Comparison of ENCODE assay signal across 40 cellular contexts in genomic region chr11:30109774-30110173, GRCh38.
"Had no signal": no experiment of that assay in that cellular context is flagged by ENCODE, and none has a peak within 500 bp of the region (broad histone marks: within the 10 kb centered on the region; RNA-seq: fewer than 3 reads in every experiment).

No MANE protein-coding gene starts in this region.

- H3K36me3 Mint-ChIP-seq: activated naive CD4-positive, alpha-beta T cell treated with anti-CD3 and anti-CD28 coated beads, Interleukin-2, amount 10 ng/mL, durations not matched to agents 7 days and 5 days; activated naive CD4-positive, alpha-beta T cell treated with anti-CD3 and anti-CD28 coated beads, Interleukin-2, amount 50 U/mL, for 24 hours; activated naive CD8-positive, alpha-beta T cell; activated naive CD8-positive, alpha-beta T cell treated with anti-CD3 and anti-CD28 coated beads for 36 hours; activated naive CD8-positive, alpha-beta T cell treated with anti-CD3 and anti-CD28 coated beads, Interleukin-2, amount 10 ng/mL, durations not matched to agents 7 days and 5 days; brain had no signal

- H3K9me3 Mint-ChIP-seq: activated naive CD4-positive, alpha-beta T cell treated with anti-CD3 and anti-CD28 coated beads, Interleukin-2, amount 10 ng/mL, durations not matched to agents 7 days and 5 days; activated naive CD8-positive, alpha-beta T cell treated with anti-CD3 and anti-CD28 coated beads for 36 hours; activated naive CD8-positive, alpha-beta T cell treated with anti-CD3 and anti-CD28 coated beads, Interleukin-2, amount 10 ng/mL, durations not matched to agents 7 days and 5 days; activated naive CD8-positive, alpha-beta T cell treated with anti-CD3 and anti-CD28 coated beads, Interleukin-2, amount 50 U/mL, for 24 hours; activated T-cell treated with anti-CD3 and anti-CD28 coated beads, Interleukin-2, amount 50 U/mL, for 24 hours; activated T-cell treated with anti-CD3 and anti-CD28 coated beads, Interleukin-2, amount 50 U/mL, for 4 hours; activated T-helper 1 cell treated with anti-CD3 and anti-CD28 coated beads, Interleukin-12 subunit alpha, Interleukin-12 subunit beta, Interleukin-2, Interleukin-4 antibody, amounts not matched to agents 30 ng/mL and 10 ng/mL and 1 ng/mL, durations not matched to agents 14 hours and 24 hours and 36 hours had no signal

- ATAC-seq: activated naive CD4-positive, alpha-beta T cell treated with anti-CD3 and anti-CD28 coated beads, Interleukin-2, amount 50 U/mL, for 72 hours; activated naive CD8-positive, alpha-beta T cell treated with anti-CD3 and anti-CD28 coated beads, Interleukin-2, amount 50 U/mL, for 24 hours; activated T-cell treated with anti-CD3 and anti-CD28 coated beads, Interleukin-2, amount 50 U/mL, for 4 hours; activated T-cell treated with anti-CD3 and anti-CD28 coated beads, Interleukin-2, amount 50 U/mL, for 72 hours; activated T-helper 17 cell treated with anti-CD3 and anti-CD28 coated beads, Interleukin-2, amount 50 U/mL, for 72 hours; body of pancreas had no signal

- H3K4me1 Mint-ChIP-seq: activated naive CD4-positive, alpha-beta T cell treated with anti-CD3 and anti-CD28 coated beads, Interleukin-2, amount 10 ng/mL, durations not matched to agents 7 days and 5 days; activated naive CD4-positive, alpha-beta T cell treated with anti-CD3 and anti-CD28 coated beads, Interleukin-2, amount 50 U/mL, for 24 hours; activated naive CD8-positive, alpha-beta T cell treated with anti-CD3 and anti-CD28 coated beads for 36 hours; activated naive CD8-positive, alpha-beta T cell treated with anti-CD3 and anti-CD28 coated beads, Interleukin-2, amount 10 ng/mL, durations not matched to agents 7 days and 5 days; activated naive CD8-positive, alpha-beta T cell treated with anti-CD3 and anti-CD28 coated beads, Interleukin-2, amount 50 U/mL, for 24 hours; activated T-helper 17 cell treated with anti-CD3 and anti-CD28 coated beads, Interleukin-2, amount 50 U/mL, for 72 hours; central memory CD8-positive, alpha-beta T cell had no signal

- H3K27ac ChIP-seq: adrenal gland, ascending aorta, body of pancreas, brain microvascular endothelial cell, breast epithelium, cardiac muscle cell had no signal

- DNase-seq: activated effector memory CD4-positive, alpha-beta T cell treated with anti-CD3 and anti-CD28 coated beads, Interleukin-2, amount 50 U/mL, for 16 hours; activated effector memory CD4-positive, alpha-beta T cell treated with Interleukin-2 at 50 U/mL for 16 hours; activated gamma-delta T cell; activated gamma-delta T cell treated with Interleukin-2 at 50 U/mL for 16 hours; activated naive CD4-positive, alpha-beta T cell; activated naive CD4-positive, alpha-beta T cell treated with anti-CD3 and anti-CD28 coated beads for 36 hours; activated naive CD4-positive, alpha-beta T cell treated with anti-CD3 and anti-CD28 coated beads, Interleukin-2, amount 10 ng/mL, durations not matched to agents 7 days and 5 days; activated naive CD4-positive, alpha-beta T cell treated with anti-CD3 and anti-CD28 coated beads, Interleukin-2, amount 50 U/mL, for 16 hours; activated naive CD4-positive, alpha-beta T cell treated with Interleukin-2 at 50 U/mL for 16 hours; activated naive CD8-positive, alpha-beta T cell treated with anti-CD3 and anti-CD28 coated beads for 36 hours; activated naive CD8-positive, alpha-beta T cell treated with anti-CD3 and anti-CD28 coated beads, Interleukin-2, amount 10 ng/mL, durations not matched to agents 7 days and 5 days; activated naive CD8-positive, alpha-beta T cell treated with anti-CD3 and anti-CD28 coated beads, Interleukin-2, amount 50 U/mL, for 24 hours; activated T-cell treated with anti-CD3 and anti-CD28 coated beads for 4 hours; activated T-cell treated with anti-CD3 and anti-CD28 coated beads, Interleukin-2, amount 50 U/mL, for 1 hour; activated T-cell treated with anti-CD3 and anti-CD28 coated beads, Interleukin-2, amount 50 U/mL, for 24 hours; activated T-cell treated with anti-CD3 and anti-CD28 coated beads, Interleukin-2, amount 50 U/mL, for 4 hours; activated T-cell treated with anti-CD3 and anti-CD28 coated beads, Interleukin-2, amount 50 U/mL, for 48 hours; activated T-cell treated with anti-CD3 and anti-CD28 coated beads, Interleukin-2, amount 50 U/mL, for 72 hours; adrenal gland; amniotic stem cell; amygdala; anterior cingulate cortex; aorta; body of pancreas; brain microvascular endothelial cell; caudate nucleus; central memory CD4-positive, alpha-beta T cell; cerebellar nuclear complex had no signal

- H3K9me3 ChIP-seq: adrenal gland, ascending aorta, body of pancreas, breast epithelium had no signal

- H3K27ac Mint-ChIP-seq: activated naive CD4-positive, alpha-beta T cell treated with anti-CD3 and anti-CD28 coated beads for 36 hours; activated naive CD4-positive, alpha-beta T cell treated with anti-CD3 and anti-CD28 coated beads, Interleukin-2, amount 10 ng/mL, durations not matched to agents 7 days and 5 days; activated naive CD4-positive, alpha-beta T cell treated with anti-CD3 and anti-CD28 coated beads, Interleukin-2, amount 50 U/mL, for 24 hours; activated naive CD4-positive, alpha-beta T cell treated with anti-CD3 and anti-CD28 coated beads, Interleukin-2, amount 50 U/mL, for 72 hours; activated naive CD8-positive, alpha-beta T cell; activated naive CD8-positive, alpha-beta T cell treated with anti-CD3 and anti-CD28 coated beads for 36 hours; activated naive CD8-positive, alpha-beta T cell treated with anti-CD3 and anti-CD28 coated beads, Interleukin-2, amount 10 ng/mL, durations not matched to agents 7 days and 5 days; activated naive CD8-positive, alpha-beta T cell treated with anti-CD3 and anti-CD28 coated beads, Interleukin-2, amount 50 U/mL, for 24 hours; activated T-cell treated with anti-CD3 and anti-CD28 coated beads, Interleukin-2, amount 50 U/mL, for 24 hours; activated T-cell treated with anti-CD3 and anti-CD28 coated beads, Interleukin-2, amount 50 U/mL, for 72 hours; activated T-helper 1 cell treated with anti-CD3 and anti-CD28 coated beads, Interleukin-12 subunit alpha, Interleukin-12 subunit beta, Interleukin-2, Interleukin-4 antibody, amounts not matched to agents 30 ng/mL and 10 ng/mL and 1 ng/mL, durations not matched to agents 14 hours and 24 hours and 36 hours; activated T-helper 17 cell treated with anti-CD3 and anti-CD28 coated beads, Interleukin-2, amount 50 U/mL, for 72 hours; activated T-helper 2 cell treated with anti-CD3 and anti-CD28 coated beads, Interferon-gamma antibody, Interleukin-2, Interleukin-4, amounts not matched to agents 10 μg/mL and 5 μg/mL and 100 μg/mL, durations not matched to agents 14 hours and 24 hours and 36 hours; brain had no signal

- H3K4me1 ChIP-seq: adrenal gland, ascending aorta, body of pancreas, breast epithelium had no signal

- H3K4me3 ChIP-seq: adrenal gland, ascending aorta, body of pancreas, breast epithelium, cardiac muscle cell had no signal

- FAIRE-seq: bronchial epithelial cell had no signal

- H3K4me3 Mint-ChIP-seq: activated naive CD4-positive, alpha-beta T cell treated with anti-CD3 and anti-CD28 coated beads for 36 hours; activated naive CD4-positive, alpha-beta T cell treated with anti-CD3 and anti-CD28 coated beads, Interleukin-2, amount 10 ng/mL, durations not matched to agents 7 days and 5 days; activated naive CD4-positive, alpha-beta T cell treated with anti-CD3 and anti-CD28 coated beads, Interleukin-2, amount 50 U/mL, for 24 hours; activated naive CD8-positive, alpha-beta T cell; activated naive CD8-positive, alpha-beta T cell treated with anti-CD3 and anti-CD28 coated beads for 36 hours; activated naive CD8-positive, alpha-beta T cell treated with anti-CD3 and anti-CD28 coated beads, Interleukin-2, amount 10 ng/mL, durations not matched to agents 7 days and 5 days; activated naive CD8-positive, alpha-beta T cell treated with anti-CD3 and anti-CD28 coated beads, Interleukin-2, amount 50 U/mL, for 24 hours; activated T-cell treated with anti-CD3 and anti-CD28 coated beads, Interleukin-2, amount 50 U/mL, for 24 hours; activated T-cell treated with anti-CD3 and anti-CD28 coated beads, Interleukin-2, amount 50 U/mL, for 4 hours; activated T-cell treated with anti-CD3 and anti-CD28 coated beads, Interleukin-2, amount 50 U/mL, for 72 hours; activated T-helper 1 cell treated with anti-CD3 and anti-CD28 coated beads, Interleukin-12 subunit alpha, Interleukin-12 subunit beta, Interleukin-2, Interleukin-4 antibody, amounts not matched to agents 30 ng/mL and 10 ng/mL and 1 ng/mL, durations not matched to agents 14 hours and 24 hours and 36 hours; activated T-helper 17 cell treated with anti-CD3 and anti-CD28 coated beads, Interleukin-2, amount 50 U/mL, for 72 hours; brain; central memory CD8-positive, alpha-beta T cell had no signal

- H3K36me3 ChIP-seq: adrenal gland, ascending aorta, brain microvascular endothelial cell, breast epithelium, cardiac muscle cell had no signal

- H3K27me3 Mint-ChIP-seq: activated naive CD4-positive, alpha-beta T cell treated with anti-CD3 and anti-CD28 coated beads, Interleukin-2, amount 10 ng/mL, durations not matched to agents 7 days and 5 days; activated naive CD4-positive, alpha-beta T cell treated with anti-CD3 and anti-CD28 coated beads, Interleukin-2, amount 50 U/mL, for 24 hours; activated naive CD8-positive, alpha-beta T cell treated with anti-CD3 and anti-CD28 coated beads for 36 hours; activated naive CD8-positive, alpha-beta T cell treated with anti-CD3 and anti-CD28 coated beads, Interleukin-2, amount 10 ng/mL, durations not matched to agents 7 days and 5 days; activated naive CD8-positive, alpha-beta T cell treated with anti-CD3 and anti-CD28 coated beads, Interleukin-2, amount 50 U/mL, for 24 hours; activated T-cell treated with anti-CD3 and anti-CD28 coated beads, Interleukin-2, amount 50 U/mL, for 24 hours; central memory CD8-positive, alpha-beta T cell had no signal

- H3K27me3 ChIP-seq: adrenal gland, ascending aorta, body of pancreas, brain microvascular endothelial cell, breast epithelium had no signal
